ENCODE assay signal across 16 cellular contexts in genomic region chr3:105688821-105689220, GRCh38.
A peak's percentile ranks its signal among the peaks of the same experiment; 100 is the strongest.
DNase-seq lines count a peak whose midpoint lies in the region; ATAC-seq lines count a peak whose summit lies in the region.
"Had no signal": no experiment of that assay in that cellular context is flagged by ENCODE, and none has a peak within 500 bp of the region (broad histone marks: within the 10 kb centered on the region; RNA-seq: fewer than 3 reads in every experiment).

No MANE protein-coding gene starts in this region.

- CTCF ChIA-PET in naive thymus-derived CD4-positive, alpha-beta T cell (lab: Charles Lee) = interaction anchor here (0.6 to 3.5 kb wide), 9 partner anchors 8 to 920 kb away, joined by 3 to 22 read pairs (median 3); no protein-coding TSS in a partner anchor

- H3K9ac ChIP-seq in Karpas-422 (ENCODE audit: low read length) = no peak overlapping the region
- H3K9ac ChIP-seq: KMS-11 had no signal

- peaks cover 52% of the 10 kb centered on the region for H3K4me1 ChIP-seq in Karpas-422 (ENCODE audit: low read length)
- peaks cover 4 to 5% of the 10 kb centered on the region in 2 donors for H3K4me1 ChIP-seq in naive thymus-derived CD4-positive, alpha-beta T cell (ENCODE audit: control insufficient read depth in 2 of 2, insufficient read depth in 2 of 2, low read length in 2 of 2)

- peak overlapping the region; percentile 51 for H3K27ac ChIP-seq in Karpas-422 (ENCODE audit: low read length)
- no peak overlapping the region for H3K27ac ChIP-seq in naive thymus-derived CD4-positive, alpha-beta T cell (ENCODE audit: low read depth, low read length)
- H3K27ac ChIP-seq: esophagus squamous epithelium, KMS-11, RWPE1, skin epidermis had no signal

- peaks cover 17% of the 10 kb centered on the region; the same call in 1 of the 2 replicates for H3K79me2 ChIP-seq in Karpas-422 (ENCODE audit: low read length)

- POLR2A ChIA-PET in naive thymus-derived CD4-positive, alpha-beta T cell (lab: Charles Lee) = no interaction called here

- H3K36me3 ChIP-seq in Karpas-422 (ENCODE audit: insufficient read depth, low read length) = peaks cover 36% of the 10 kb centered on the region
- H3K36me3 ChIP-seq in naive thymus-derived CD4-positive, alpha-beta T cell (ENCODE audit: control insufficient read depth in 2 of 3, insufficient read depth in 3 of 3, low read length in 3 of 3) = peaks cover 0 to 21% (median 3%) of the 10 kb centered on the region in 3 experiments

- peaks cover 20 to 53% (median 44%) of the 10 kb centered on the region in 7 donors for H3K4me1 Mint-ChIP-seq in naive thymus-derived CD4-positive, alpha-beta T cell

- H3K27me3 ChIP-seq in Karpas-422 (ENCODE audit: low read length) = no peaks in the 10 kb centered on the region
- no peaks in the 10 kb centered on the region for H3K27me3 ChIP-seq in naive thymus-derived CD4-positive, alpha-beta T cell (ENCODE audit: control insufficient read depth in 2 of 2, insufficient read depth in 2 of 2, low read length in 2 of 2)
- H3K27me3 ChIP-seq: esophagus squamous epithelium had no signal

- peaks cover 10 to 43% (median 31%) of the 10 kb centered on the region in 5 donors for H3K36me3 Mint-ChIP-seq in naive thymus-derived CD4-positive, alpha-beta T cell

- no peaks in the 10 kb centered on the region for H3K9me2 ChIP-seq in Karpas-422 (replicated peaks; ENCODE audit: insufficient read depth, low read length)

- H2AFZ ChIP-seq in Karpas-422 (ENCODE audit: low read length) = no peak overlapping the region

- H3K4me3 ChIP-seq in Karpas-422 (ENCODE audit: low read length) = no peak overlapping the region
- no peak overlapping the region for H3K4me3 ChIP-seq in naive thymus-derived CD4-positive, alpha-beta T cell (ENCODE audit: low read length)
- H3K4me3 ChIP-seq: esophagus squamous epithelium, skin epidermis had no signal

- H4K20me1 ChIP-seq in Karpas-422 (ENCODE audit: insufficient read depth, low read depth, low read length) = no peaks in the 10 kb centered on the region

- peak; percentile 10 for DNase-seq in NCI-H1092 treated with DMSO at 0.1 percent for 48 hours (lab: John Stamatoyannopoulos, UW)
- DNase-seq in NCI-H1092 (lab: John Stamatoyannopoulos, UW) = no peak
- no peak for DNase-seq in Karpas-422
- DNase-seq in amniotic epithelial cell (ENCODE audit: low read depth) = peak; percentile 26
- DNase-seq in naive thymus-derived CD4-positive, alpha-beta T cell = no peak
- DNase-seq in effector CD8-positive, alpha-beta T cell (lab: John Stamatoyannopoulos, UW) = no peak
- no peak for DNase-seq in GM19238 (ENCODE audit: insufficient read length, low spot score)
- no peak for DNase-seq in activated gamma-delta T cell (lab: John Stamatoyannopoulos, UW)
- DNase-seq: 8988T, caudate nucleus, DND-41, esophagus squamous epithelium, NCI-H2171 treated with DMSO at 0.1 percent for 48 hours had no signal

- H3K9me3 Mint-ChIP-seq in naive thymus-derived CD4-positive, alpha-beta T cell = no peaks in the 10 kb centered on the region

- H3K4me2 ChIP-seq in Karpas-422 (ENCODE audit: low read depth, low read length, poor library complexity, severe bottlenecking) = no peak overlapping the region
- H3K4me2 ChIP-seq: KMS-11 had no signal

- H3K4me3 Mint-ChIP-seq in naive thymus-derived CD4-positive, alpha-beta T cell = no peak overlapping the region

- peak overlapping the region in 7 of 9 donors; percentile 1 to 76 (median 65) for H3K27ac Mint-ChIP-seq in naive thymus-derived CD4-positive, alpha-beta T cell

- no peak for ATAC-seq in naive thymus-derived CD4-positive, alpha-beta T cell

- H3K27me3 Mint-ChIP-seq in naive thymus-derived CD4-positive, alpha-beta T cell = no peaks in the 10 kb centered on the region

- H3K9me3 ChIP-seq in Karpas-422 (ENCODE audit: low read length) = no peaks in the 10 kb centered on the region
- no peaks in the 10 kb centered on the region for H3K9me3 ChIP-seq in naive thymus-derived CD4-positive, alpha-beta T cell (ENCODE audit: control insufficient read depth in 2 of 3, low read length in 3 of 3)
- H3K9me3 ChIP-seq: esophagus squamous epithelium had no signal

- intact Hi-C loops in naive thymus-derived CD4-positive, alpha-beta T cell (cut with micrococcal nuclease) = loop anchor here (1.0 to 10.0 kb wide), 7 partner anchors 8 to 1376 kb away; no protein-coding TSS in a partner anchor

Comparison
In these comparisons a context has a peak if more than half of its experiments do, and no peak if none do; other contexts are left out.
1. DNase-seq: peak in NCI-H1092 treated with DMSO at 0.1 percent for 48 hours (single experiment) and amniotic epithelial cell (single experiment); none in NCI-H1092 (single experiment), Karpas-422 (single experiment), naive thymus-derived CD4-positive, alpha-beta T cell (0 of 9), effector CD8-positive, alpha-beta T cell (single experiment), GM19238 (single experiment) and activated gamma-delta T cell (single experiment).